In the genomic region with DNA sequence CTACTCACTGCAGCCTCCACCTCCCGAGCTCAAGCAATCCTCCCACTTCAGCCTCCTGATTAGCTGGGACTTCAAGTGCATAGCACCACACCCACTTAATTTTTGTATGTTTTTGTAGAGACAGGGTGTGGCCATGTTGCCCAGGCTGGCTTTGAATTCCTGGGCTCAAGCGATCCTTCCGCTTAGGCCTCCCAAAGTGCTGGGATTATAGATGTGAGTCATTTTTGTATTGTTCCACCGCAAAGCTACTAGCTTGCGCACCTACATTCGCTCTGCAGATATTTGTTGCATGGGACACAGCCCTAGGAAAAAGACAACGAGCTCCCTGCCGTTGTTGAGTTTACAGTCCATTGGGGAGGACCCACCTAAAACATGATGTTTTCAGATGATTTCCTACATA, we compare ENCODE assay signal across 21 cellular contexts.
"Had no signal": no experiment of that assay in that cellular context is flagged by ENCODE, and none has a peak within 500 bp of the region (broad histone marks: within the 10 kb centered on the region; RNA-seq: fewer than 3 reads in every experiment).

No MANE protein-coding gene starts in this region.

- ATAC-seq: activated T-helper 17 cell treated with anti-CD3 and anti-CD28 coated beads, Interleukin-2, amount 50 U/mL, for 72 hours; T-cell had no signal

- H3K27me3 Mint-ChIP-seq: activated naive CD8-positive, alpha-beta T cell treated with anti-CD3 and anti-CD28 coated beads, Interleukin-2, amount 10 ng/mL, durations not matched to agents 7 days and 5 days had no signal

- H3K9me3 Mint-ChIP-seq: activated CD4-positive, alpha-beta memory T cell treated with anti-CD3 and anti-CD28 coated beads for 36 hours; activated CD4-positive, alpha-beta T cell treated with anti-CD3 and anti-CD28 coated beads, Interleukin-2, amount 10 ng/mL, durations not matched to agents 7 days and 5 days; activated naive CD8-positive, alpha-beta T cell treated with anti-CD3 and anti-CD28 coated beads, Interleukin-2, amount 10 ng/mL, durations not matched to agents 7 days and 5 days; activated T-helper 17 cell treated with anti-CD3 and anti-CD28 coated beads, Interleukin-2, amount 50 U/mL, for 72 hours had no signal

- H3K4me1 Mint-ChIP-seq: activated CD4-positive, alpha-beta T cell treated with anti-CD3 and anti-CD28 coated beads, Interleukin-2, amount 10 ng/mL, durations not matched to agents 7 days and 5 days; activated naive CD8-positive, alpha-beta T cell treated with anti-CD3 and anti-CD28 coated beads, Interleukin-2, amount 10 ng/mL, durations not matched to agents 7 days and 5 days; activated T-helper 17 cell treated with anti-CD3 and anti-CD28 coated beads, Interleukin-2, amount 50 U/mL, for 72 hours; T-cell had no signal

- H3K4me3 ChIP-seq: breast epithelium had no signal

- H3K9me3 ChIP-seq: breast epithelium had no signal

- H3K27ac Mint-ChIP-seq: activated CD4-positive, alpha-beta memory T cell treated with anti-CD3 and anti-CD28 coated beads for 36 hours; activated CD4-positive, alpha-beta T cell treated with anti-CD3 and anti-CD28 coated beads, Interleukin-2, amount 10 ng/mL, durations not matched to agents 7 days and 5 days; activated naive CD8-positive, alpha-beta T cell treated with anti-CD3 and anti-CD28 coated beads, Interleukin-2, amount 10 ng/mL, durations not matched to agents 7 days and 5 days; activated T-helper 17 cell treated with anti-CD3 and anti-CD28 coated beads, Interleukin-2, amount 50 U/mL, for 72 hours; T-cell had no signal

- H3K36me3 ChIP-seq: breast epithelium had no signal

- H3K4me3 Mint-ChIP-seq: activated CD4-positive, alpha-beta memory T cell treated with anti-CD3 and anti-CD28 coated beads for 36 hours; activated CD4-positive, alpha-beta T cell treated with anti-CD3 and anti-CD28 coated beads, Interleukin-2, amount 10 ng/mL, durations not matched to agents 7 days and 5 days; activated naive CD8-positive, alpha-beta T cell treated with anti-CD3 and anti-CD28 coated beads, Interleukin-2, amount 10 ng/mL, durations not matched to agents 7 days and 5 days; activated T-helper 17 cell treated with anti-CD3 and anti-CD28 coated beads, Interleukin-2, amount 50 U/mL, for 72 hours; T-cell had no signal

- H3K27ac ChIP-seq: breast epithelium, VCaP had no signal

- DNase-seq: activated CD4-positive, alpha-beta memory T cell treated with anti-CD3 and anti-CD28 coated beads for 36 hours; activated CD4-positive, alpha-beta T cell treated with anti-CD3 and anti-CD28 coated beads, Interleukin-2, amount 10 ng/mL, durations not matched to agents 7 days and 5 days; activated CD4-positive, CD25-positive, alpha-beta regulatory T cell; activated CD8-positive, alpha-beta memory T cell treated with anti-CD3 and anti-CD28 coated beads for 24 hours; activated gamma-delta T cell treated with Interleukin-2 at 50 U/mL for 16 hours; activated naive CD4-positive, alpha-beta T cell treated with anti-CD3 and anti-CD28 coated beads, Interleukin-2, amount 50 U/mL, for 16 hours; activated naive CD8-positive, alpha-beta T cell treated with anti-CD3 and anti-CD28 coated beads, Interleukin-2, amount 10 ng/mL, durations not matched to agents 7 days and 5 days; activated T-cell treated with anti-CD3 and anti-CD28 coated beads, Interleukin-2, amount 50 U/mL, for 48 hours; aorta; central memory CD4-positive, alpha-beta T cell; NCI-H1105 treated with DMSO at 0.1 percent for 48 hours; NCI-H146; NCI-H187 treated with DMSO at 0.1 percent for 48 hours; NCI-H2081 treated with DMSO at 0.1 percent for 48 hours; NCI-H526; SHP77 treated with DMSO at 0.1 percent for 48 hours; T-cell; T-helper 2 cell had no signal

- H3K4me1 ChIP-seq: breast epithelium had no signal

- H3K36me3 Mint-ChIP-seq: activated CD4-positive, alpha-beta memory T cell treated with anti-CD3 and anti-CD28 coated beads for 36 hours; activated naive CD8-positive, alpha-beta T cell treated with anti-CD3 and anti-CD28 coated beads, Interleukin-2, amount 10 ng/mL, durations not matched to agents 7 days and 5 days; T-cell had no signal
